In the genomic region with DNA sequence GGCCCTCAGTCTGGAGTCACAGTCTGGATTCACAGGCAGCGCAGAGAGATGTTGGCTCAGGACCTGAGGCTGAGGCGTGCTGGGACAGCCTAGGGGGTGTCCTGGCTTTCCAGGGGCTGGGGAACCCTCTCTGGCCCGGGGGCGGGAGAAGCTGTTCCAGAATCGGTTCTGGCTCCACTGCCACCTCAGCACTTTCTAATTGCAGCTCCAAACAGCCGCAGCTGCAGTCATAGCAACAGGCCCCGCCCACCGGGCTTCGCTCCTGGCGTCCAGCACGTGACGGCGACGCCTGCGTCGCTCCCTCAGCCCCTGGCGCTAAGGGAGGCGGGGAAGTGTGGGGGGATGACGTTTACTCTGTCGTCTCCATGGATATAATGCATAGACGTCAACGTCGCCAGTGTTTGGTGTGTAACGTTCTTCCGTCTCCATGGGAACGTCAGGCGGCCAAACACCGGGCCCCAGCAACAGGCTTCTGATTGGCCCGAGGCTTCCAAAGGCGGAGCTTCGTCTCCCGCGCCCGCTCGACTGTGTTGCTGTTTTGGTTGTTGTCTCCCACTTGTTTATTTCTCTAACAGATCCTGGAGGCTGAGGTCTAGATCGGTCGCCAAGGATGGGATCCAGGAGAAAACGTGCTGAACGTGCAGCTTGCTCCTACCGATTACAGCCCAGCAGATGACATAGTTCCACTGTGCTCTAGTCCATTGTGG, we compare ENCODE assay signal across 8 cellular contexts. TPM values are rescaled to one million over a fixed set of nuclear protein-coding genes. Genes with fewer than 3 reads are reported as not detected.
A peak's percentile ranks its signal among the peaks of the same experiment; 100 is the strongest.
DNase-seq lines count a peak whose midpoint lies in the region; ATAC-seq and TF ChIP-seq lines count a peak whose summit lies in the region.

No MANE protein-coding gene starts in this region.

- intact Hi-C loops in Panc1 (cut with micrococcal nuclease; ENCODE audit: unreplicated experiment) (no loop called here), esophagus muscularis mucosa (cut with DNase I) (no loop called here)

- peak; percentile 80 for TF ChIP-seq EP300 in esophagus muscularis mucosa (IDR thresholded peaks at IDR 0.05)

- no peaks in the 10 kb centered on the region for H4K20me1 ChIP-seq in KMS-11 (ENCODE audit: insufficient read depth)

- no peaks in the 10 kb centered on the region for H3K79me2 ChIP-seq in KMS-11 (ENCODE audit: insufficient read depth, low read depth)

- H3K27me3 ChIP-seq in KMS-11 (ENCODE audit: insufficient read depth, low read depth), result no peaks in the 10 kb centered on the region
- H3K27me3 ChIP-seq in Panc1 (ENCODE audit: control insufficient read depth, insufficient read depth, low read length), result no peaks in the 10 kb centered on the region
- H3K27me3 ChIP-seq in esophagus muscularis mucosa, result no peaks in the 10 kb centered on the region
- H3K27me3 ChIP-seq in muscle layer of colon (ENCODE audit: control insufficient read depth in 1 of 2, insufficient read depth in 2 of 2, low read length in 2 of 2), result no peaks in the 10 kb centered on the region

- ATAC-seq in GM21786 (IDR thresholded peaks at IDR 0.05; ENCODE audit: unreplicated experiment) (peak; percentile 94), Panc1 (peak; percentile 98)

- H3K27ac ChIP-seq in KMS-11, result peak overlapping the region; percentile 73
- peak overlapping the region; percentile 79 for H3K27ac ChIP-seq in Panc1 (ENCODE audit: low read length)
- peak overlapping the region; percentile 87 to 93 (median 92) for H3K27ac ChIP-seq in esophagus muscularis mucosa (replicated peaks in 1 of 4)
- peak overlapping the region; percentile 84 for H3K27ac ChIP-seq in muscle layer of colon (ENCODE audit: low read depth, low read length)

- H3K4me1 ChIP-seq in KMS-11 (ENCODE audit: low read depth, poor library complexity, severe bottlenecking) (peaks cover 34% of the 10 kb centered on the region), Panc1 (ENCODE audit: control insufficient read depth, insufficient read depth, low read length) (peaks cover 14% of the 10 kb centered on the region), esophagus muscularis mucosa (peaks cover 17 to 30% (median 26%) of the 10 kb centered on the region in 4 donors), muscle layer of colon (ENCODE audit: insufficient read depth, low read length) (peaks cover 21% of the 10 kb centered on the region)

- H3K9ac ChIP-seq in KMS-11 (peak overlapping the region; percentile 80), muscle layer of colon (ENCODE audit: low read length) (peak overlapping the region; percentile 94)

- CTCF ChIA-PET in Panc1 (lab: Charles Lee), result interaction anchor here (1.0 kb wide), 1 partner anchor 36 kb away, joined by 3 read pairs; no protein-coding TSS in a partner anchor

- H2AFZ ChIP-seq in KMS-11 (ENCODE audit: low read depth), result peak overlapping the region; percentile 59

- in situ Hi-C loops in Panc1 (cut with HindIII; ENCODE audit: low pct_unique_long_range_greater_than_20kb, low sequenced_read_pairs), result no loop called here

- H3K36me3 ChIP-seq in KMS-11 (ENCODE audit: insufficient read depth) (no peaks in the 10 kb centered on the region), Panc1 (ENCODE audit: control insufficient read depth, insufficient read depth, low read length) (no peaks in the 10 kb centered on the region), esophagus muscularis mucosa (no peaks in the 10 kb centered on the region), muscle layer of colon (ENCODE audit: insufficient read depth, low read length) (no peaks in the 10 kb centered on the region)

- BruUV-seq in Panc1 (replicated peaks; lab: Mats Ljungman, UMichigan), result no TSS peak

- no peak for TF ChIP-seq CTCF in KMS-11 (conservative IDR thresholded peaks at IDR 0.05; ENCODE audit: low read depth, low read length)
- TF ChIP-seq CTCF in Panc1 (IDR thresholded peaks at IDR 0.05), result no peak
- peak in 1 of 3 experiments; percentile 15 for TF ChIP-seq CTCF in esophagus muscularis mucosa (IDR thresholded peaks at IDR 0.05)

- H3K4me3 ChIP-seq in KMS-11 (IDR thresholded peaks at IDR 0.05; ENCODE audit: insufficient read depth, low read depth, low read length) (no peak overlapping the region), Panc1 (ENCODE audit: low read depth in 2 of 2, low read length in 2 of 2) (peak overlapping the region; percentile 55 to 62), esophagus muscularis mucosa (peak overlapping the region; percentile 47 to 61 (median 50)), muscle layer of colon (ENCODE audit: low read depth in 1 of 2, low read length in 2 of 2) (peak overlapping the region; percentile 47 to 80)

- no peaks in the 10 kb centered on the region for H3K9me3 ChIP-seq in Panc1 (ENCODE audit: control insufficient read depth, insufficient read depth, low read depth, low read length)
- no peaks in the 10 kb centered on the region for H3K9me3 ChIP-seq in esophagus muscularis mucosa
- no peaks in the 10 kb centered on the region for H3K9me3 ChIP-seq in muscle layer of colon (ENCODE audit: low read length)

- POLR2A ChIA-PET in Panc1 (lab: Charles Lee), result interaction anchor here (0.6 to 1.1 kb wide), 4 partner anchors 18 to 81 kb away, joined by 3 to 10 read pairs (median 6); no protein-coding TSS in a partner anchor

- peak overlapping the region; percentile 76 for H3K4me2 ChIP-seq in KMS-11

- peak; percentile 30 for TF ChIP-seq POLR2A in esophagus muscularis mucosa (IDR thresholded peaks at IDR 0.05; ENCODE audit: low read depth)

- 0% methylated on average over 33 of the region's 40 CpGs for WGBS in esophagus muscularis mucosa

- DNase-seq in DMS153 treated with DMSO at 0.1 percent for 48 hours (lab: John Stamatoyannopoulos, UW; ENCODE audit: unreplicated experiment) (peak; percentile 97), Panc1 (ENCODE audit: low read depth, low spot score) (peak; percentile 96), activated T-helper 1 cell treated with Interleukin-2 at 50 U/mL for 16 hours (ENCODE audit: low read depth) (peak; percentile 99), esophagus muscularis mucosa (ENCODE audit: extremely low spot score) (peak; percentile 99)
- DNase-seq in stimulated activated CD8-positive, alpha-beta memory T cell treated with anti-CD3 and anti-CD28 coated beads, Interleukin-7, amount 100 ng/mL, for 1 hour (ENCODE audit: low read depth in 2 of 2), result peak; percentile 100

RNA-seq across cellular contexts. Expression of a gene that starts 19.7 kb away (rescaled TPM):
- total RNA-seq in Panc1 (2021; ENCODE audit: unreplicated experiment), result 26.8 TPM
- polyA plus RNA-seq in Panc1 (2012; ENCODE audit: insufficient read length), result 10.0 TPM
- total RNA-seq in esophagus muscularis mucosa, result 100 to 1,000 TPM in 2 of 4 donors, 10 to 100 TPM in 2; 68.6 to 695 (median 143) TPM
